ENCODE assay signal across 16 cellular contexts in genomic region chr10:79588800-79589199, GRCh38. TPM values are rescaled to one million over a fixed set of nuclear protein-coding genes. Genes with fewer than 3 reads are reported as not detected.
DNase-seq lines count a peak whose midpoint lies in the region; ATAC-seq and TF ChIP-seq lines count a peak whose summit lies in the region.
"Had no signal": no experiment of that assay in that cellular context is flagged by ENCODE, and none has a peak within 500 bp of the region (broad histone marks: within the 10 kb centered on the region; RNA-seq: fewer than 3 reads in every experiment).

No MANE protein-coding gene starts in this region.

- no peaks in the 10 kb centered on the region for H3K4me1 ChIP-seq in left ventricle myocardium inferior
- no peaks in the 10 kb centered on the region for H3K4me1 ChIP-seq in left lung
- H3K4me1 ChIP-seq in upper lobe of right lung, result no peaks in the 10 kb centered on the region
- H3K4me1 ChIP-seq: BLaER1 treated with 17β-estradiol and CSF1 and Interleukin-3, amounts not matched to agents 10 nM and 100 nM had no signal

- H3K36me3 ChIP-seq in left ventricle myocardium inferior (no peaks in the 10 kb centered on the region), left lung (no peaks in the 10 kb centered on the region), upper lobe of right lung (no peaks in the 10 kb centered on the region)
- H3K36me3 ChIP-seq: BLaER1 treated with 17β-estradiol and CSF1 and Interleukin-3, amounts not matched to agents 10 nM and 100 nM had no signal

- H3K27ac ChIP-seq in left ventricle myocardium inferior (replicated peaks) (no peak overlapping the region), left lung (no peak overlapping the region), upper lobe of right lung (peak overlapping the region; percentile 42)
- H3K27ac ChIP-seq: BLaER1 treated with 17β-estradiol and CSF1 and Interleukin-3, amounts not matched to agents 10 nM and 100 nM had no signal

- H3K4me3 ChIP-seq in left ventricle myocardium inferior (no peak overlapping the region), left lung (no peak overlapping the region), upper lobe of right lung (no peak overlapping the region)
- H3K4me3 ChIP-seq: BLaER1 treated with 17β-estradiol and CSF1 and Interleukin-3, amounts not matched to agents 10 nM and 100 nM had no signal

- no peak for DNase-seq in Right ventricle myocardium inferior (ENCODE audit: missing footprints)
- no peak for DNase-seq in left ventricle myocardium inferior
- peak; percentile 44 for DNase-seq in MV-4-11 (lab: John Stamatoyannopoulos, UW)
- DNase-seq in left lung, result no peak
- no peak for DNase-seq in upper lobe of right lung
- DNase-seq in hippocampal formation (lab: John Stamatoyannopoulos, UW), result no peak
- DNase-seq in sciatic nerve (ENCODE audit: low spot score), result no peak
- DNase-seq: ACHN; CD4-positive, CD25-positive, alpha-beta regulatory T cell; DMS 273 treated with DMSO at 0.1 percent for 48 hours; HCEC 1CT; HFFc6 had no signal

- H3K9me3 ChIP-seq in left ventricle myocardium inferior (replicated peaks) (no peaks in the 10 kb centered on the region), left lung (no peaks in the 10 kb centered on the region), upper lobe of right lung (no peaks in the 10 kb centered on the region)
- H3K9me3 ChIP-seq: BLaER1 treated with 17β-estradiol and CSF1 and Interleukin-3, amounts not matched to agents 10 nM and 100 nM had no signal

- TF ChIP-seq CTCF in left ventricle myocardium inferior (IDR thresholded peaks at IDR 0.05; ENCODE audit: borderline replicate concordance), result no peak
- TF ChIP-seq CTCF in left lung (IDR thresholded peaks at IDR 0.05), result no peak
- no peak for TF ChIP-seq CTCF in upper lobe of right lung (IDR thresholded peaks at IDR 0.05)

- intact Hi-C loops in Right ventricle myocardium inferior (cut with DNase I) (no loop called here), left ventricle myocardium inferior (cut with micrococcal nuclease) (no loop called here), left lung (cut with DNase I) (no loop called here), upper lobe of right lung (cut with DNase I) (no loop called here), sciatic nerve (cut with DNase I) (no loop called here)

- ATAC-seq in Right ventricle myocardium inferior, result peak; percentile 57
- peak; percentile 44 for ATAC-seq in left lung
- peak; percentile 76 for ATAC-seq in upper lobe of right lung
- ATAC-seq in sciatic nerve, result no peak

- H3K27me3 ChIP-seq in left ventricle myocardium inferior (ENCODE audit: low read depth) (peaks cover 15% of the 10 kb centered on the region), left lung (no peaks in the 10 kb centered on the region), upper lobe of right lung (no peaks in the 10 kb centered on the region)
- H3K27me3 ChIP-seq: BLaER1 treated with 17β-estradiol and CSF1 and Interleukin-3, amounts not matched to agents 10 nM and 100 nM had no signal

RNA-seq across cellular contexts. Expression of gene SFTPA1, which starts 21.9 kb away (rescaled TPM):
- total RNA-seq in Right ventricle myocardium inferior, result 0.24 TPM
- not detected for total RNA-seq in left ventricle myocardium inferior
- over 10,000 TPM in 1 of 2 donors, 1,000 to 10,000 TPM in 1; 3,930 to 11,086 TPM for total RNA-seq in left lung
- 11,191 TPM for total RNA-seq in upper lobe of right lung
- 6.3 TPM for total RNA-seq in sciatic nerve
- total RNA-seq: CD4-positive, CD25-positive, alpha-beta regulatory T cell; Daoy; H4; HFFc6 had no signal

RNA-seq across cellular contexts. Expression of gene SFTPA2, which starts 28.6 kb away (rescaled TPM):
- total RNA-seq in Right ventricle myocardium inferior (0.51 TPM), left ventricle myocardium inferior (not detected), left lung (over 10,000 TPM in 1 of 2 donors, 1,000 to 10,000 TPM in 1; 3,839 to 13,178 TPM), upper lobe of right lung (13,814 TPM), sciatic nerve (5.1 TPM)
- total RNA-seq: A172; CD4-positive, CD25-positive, alpha-beta regulatory T cell; Daoy; H4; HFFc6 had no signal

Comparison
In these comparisons a context has a peak if more than half of its experiments do, and no peak if none do; other contexts are left out.
1. RNA of gene SFTPA1, which starts 21.9 kb away (total RNA-seq): 11,191 TPM in upper lobe of right lung (single experiment) and 3,930 to 11,086 TPM in left lung; 6.3 TPM in sciatic nerve (single experiment), 0.24 TPM in Right ventricle myocardium inferior (single experiment) and not detected in left ventricle myocardium inferior (single experiment); every median in the first group is over 100 times any median in the second.
2. RNA of gene SFTPA2, which starts 28.6 kb away (total RNA-seq): 13,814 TPM in upper lobe of right lung (single experiment) and 3,839 to 13,178 TPM in left lung; 5.1 TPM in sciatic nerve (single experiment), 0.51 TPM in Right ventricle myocardium inferior (single experiment) and not detected in left ventricle myocardium inferior (single experiment); every median in the first group is over 100 times any median in the second.